ENCODE assay signal across 25 cellular contexts in the genomic region with DNA sequence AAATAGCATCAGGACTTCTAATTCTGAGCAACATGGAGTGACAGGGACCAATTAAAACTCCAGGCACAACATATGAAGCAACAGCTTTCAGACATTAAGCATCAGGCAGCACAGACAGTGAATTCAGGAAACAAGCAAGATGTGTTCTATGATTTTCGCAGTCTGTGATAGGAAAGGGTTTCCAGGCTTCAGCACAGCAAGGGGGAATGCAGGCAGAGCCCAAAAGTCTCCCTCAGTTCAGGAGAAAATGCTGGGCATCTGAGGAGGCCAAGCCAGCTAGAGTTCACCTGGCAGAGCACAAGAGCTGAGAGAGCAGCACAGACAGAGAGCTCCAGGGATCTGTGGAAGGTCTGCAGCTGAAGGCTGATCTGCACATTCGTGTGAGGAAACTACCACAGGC.
"Had no signal": no experiment of that assay in that cellular context is flagged by ENCODE, and none has a peak within 500 bp of the region (broad histone marks: within the 10 kb centered on the region; RNA-seq: fewer than 3 reads in every experiment).

No MANE protein-coding gene starts in this region.

- ATAC-seq: psoas muscle; right cardiac atrium; right lobe of liver; stimulated activated effector memory CD8-positive, alpha-beta T cell treated with anti-CD3 and anti-CD28 coated beads, Interleukin-12 subunit alpha, Interleukin-12 subunit beta, amount 100 ng/mL, for 72 hours; stimulated activated naive B cell treated with anti-CD40 and anti-IgM and Interleukin-4, amounts not matched to agents 10 μg/mL and 1 μg/mL and 100 μg/mL, for 72 hours had no signal

- H2AFZ ChIP-seq: neural progenitor cell, parathyroid adenoma had no signal

- H3K27me3 ChIP-seq: ovary, sigmoid colon, thyroid gland, upper lobe of left lung, vagina had no signal

- H3K4me3 ChIP-seq: neural progenitor cell, ovary, psoas muscle, right lobe of liver, sigmoid colon, stomach, thoracic aorta, thyroid gland, tibial nerve, upper lobe of left lung, vagina had no signal

- DNase-seq: occipital lobe; ovary; posterior cingulate gyrus; psoas muscle; right cardiac atrium; right lobe of liver; sigmoid colon; small intestine; stimulated activated CD4-positive, alpha-beta T cell treated with anti-CD3 and anti-CD28 coated beads, Interleukin-15, amount 100 ng/mL, for 24 hours; stimulated activated CD4-positive, alpha-beta T cell treated with anti-CD3 and anti-CD28 coated beads, Interleukin-2, amount 100 ng/mL, for 24 hours; stimulated activated CD4-positive, alpha-beta T cell treated with anti-CD3 and anti-CD28 coated beads, Interleukin-2, amount 100 ng/mL, for 48 hours; stimulated activated CD4-positive, alpha-beta T cell treated with anti-CD3 and anti-CD28 coated beads, Interleukin-4, amount 100 ng/mL, for 24 hours; stimulated activated naive B cell treated with anti-CD40 and anti-IgM and Interleukin-4, amounts not matched to agents 10 μg/mL and 1 μg/mL and 100 μg/mL, for 72 hours; stimulated activated naive CD4-positive, alpha-beta T cell treated with Interleukin-2 at 50 U/mL for 16 hours; stomach; thyroid gland; trophoblast cell; upper lobe of left lung had no signal

- H3K9ac ChIP-seq: neural progenitor cell, parathyroid adenoma had no signal

- H3K27ac ChIP-seq: neural progenitor cell, ovary, parathyroid adenoma, psoas muscle, right lobe of liver, sigmoid colon, stomach, thoracic aorta, thyroid gland, tibial nerve, upper lobe of left lung, vagina had no signal

- H3K79me2 ChIP-seq: parathyroid adenoma had no signal

- H3K4me1 ChIP-seq: neural progenitor cell, parathyroid adenoma, psoas muscle, right lobe of liver, thyroid gland, vagina had no signal

- FAIRE-seq: small intestine, urothelium cell line had no signal

- H3K4me2 ChIP-seq: neural progenitor cell had no signal

- H3K36me3 ChIP-seq: neural progenitor cell, ovary, right lobe of liver, sigmoid colon, stomach, thoracic aorta, thyroid gland, tibial nerve, upper lobe of left lung, vagina had no signal

- H3K9me3 ChIP-seq: ovary, psoas muscle, right lobe of liver, sigmoid colon, stomach, thoracic aorta, thyroid gland, tibial nerve, upper lobe of left lung, vagina had no signal
